13 cellular contexts compared by ENCODE assay signal in the genomic region with DNA sequence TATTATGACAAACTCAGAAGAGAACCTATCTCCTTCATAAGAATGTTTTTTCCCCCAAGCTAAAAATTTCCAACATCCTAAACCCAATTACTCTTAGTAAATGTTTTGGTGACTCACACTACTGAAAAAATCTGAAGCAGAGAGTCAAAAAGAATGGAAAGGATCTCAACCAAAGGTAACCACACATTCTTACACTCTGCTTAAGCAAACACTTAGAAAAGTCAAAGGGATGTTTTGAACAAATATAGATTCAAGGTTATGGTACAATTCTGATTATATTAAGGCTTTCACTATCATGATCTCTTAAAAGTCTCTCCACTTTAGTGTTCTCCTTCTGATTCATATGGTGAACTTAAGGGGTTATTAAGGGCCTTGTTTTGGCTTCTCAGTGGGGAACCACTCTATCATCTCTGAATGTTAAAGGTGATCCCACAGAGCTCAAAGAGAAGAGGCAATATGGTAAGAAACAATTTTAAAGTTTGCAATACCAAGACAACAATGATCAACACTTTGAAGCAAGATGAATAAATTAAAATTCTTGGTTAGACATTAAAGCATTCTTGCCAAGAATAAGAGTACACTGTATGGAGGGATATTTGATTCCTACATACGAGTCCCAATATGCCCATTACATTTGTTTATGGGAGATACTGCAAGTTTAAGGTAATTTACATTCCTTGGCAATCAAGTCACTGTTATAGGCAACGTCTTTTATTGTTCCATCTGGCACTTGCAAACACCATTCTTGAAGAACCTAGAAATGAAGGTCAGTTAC.
DNase-seq lines count a peak whose midpoint lies in the region; ATAC-seq and TF ChIP-seq lines count a peak whose summit lies in the region.
"Had no signal": no experiment of that assay in that cellular context is flagged by ENCODE, and none has a peak within 500 bp of the region (broad histone marks: within the 10 kb centered on the region; RNA-seq: fewer than 3 reads in every experiment).

No MANE protein-coding gene starts in this region.

- H3K36me3 Mint-ChIP-seq in activated T-cell treated with anti-CD3 and anti-CD28 coated beads, Interleukin-2, amount 50 U/mL, for 24 hours (ENCODE audit: low read depth) = peaks cover 58% of the 10 kb centered on the region
- peaks cover 85% of the 10 kb centered on the region for H3K36me3 Mint-ChIP-seq in stimulated activated effector memory CD8-positive, alpha-beta T cell treated with anti-CD3 and anti-CD28 coated beads, Interleukin-12 subunit alpha, Interleukin-12 subunit beta, amount 100 ng/mL, for 72 hours

- H3K79me2 ChIP-seq in PC-9 (ENCODE audit: low read depth) = no peaks in the 10 kb centered on the region

- H3K4me2 ChIP-seq in PC-9 = peak overlapping the region; percentile 52

- no peak overlapping the region for H2AFZ ChIP-seq in PC-9

- no peak overlapping the region for H3K4me3 Mint-ChIP-seq in activated T-cell treated with anti-CD3 and anti-CD28 coated beads, Interleukin-2, amount 50 U/mL, for 24 hours
- H3K4me3 Mint-ChIP-seq in stimulated activated effector memory CD8-positive, alpha-beta T cell treated with anti-CD3 and anti-CD28 coated beads, Interleukin-12 subunit alpha, Interleukin-12 subunit beta, amount 100 ng/mL, for 72 hours = no peak overlapping the region

- peak; percentile 72 for ATAC-seq in stimulated activated effector memory CD8-positive, alpha-beta T cell treated with anti-CD3 and anti-CD28 coated beads, Interleukin-12 subunit alpha, Interleukin-12 subunit beta, amount 100 ng/mL, for 72 hours
- ATAC-seq in GM18867 (IDR thresholded peaks at IDR 0.05; ENCODE audit: unreplicated experiment) = no peak
- ATAC-seq: pancreas had no signal

- H3K4me1 ChIP-seq in PC-9 (replicated peaks; ENCODE audit: insufficient read depth) = peaks cover 25% of the 10 kb centered on the region
- H3K4me1 ChIP-seq: BE2C, pancreas, transverse colon had no signal

- no peaks in the 10 kb centered on the region for H3K9me2 ChIP-seq in PC-9 (ENCODE audit: insufficient read depth)

- H3F3A ChIP-seq in PC-9 (ENCODE audit: insufficient read depth, low read depth) = peaks cover 52% of the 10 kb centered on the region

- CTCF ChIA-PET in PC-9 (lab: Charles Lee) = no interaction called here

- H3K27me3 ChIP-seq in PC-9 (ENCODE audit: insufficient read depth, low read depth) = no peaks in the 10 kb centered on the region
- H3K27me3 ChIP-seq: BE2C, pancreas, transverse colon had no signal

- no peak for TF ChIP-seq CTCF in PC-9 (conservative IDR thresholded peaks at IDR 0.05)

- no TSS peak for BruUV-seq in PC-9 (replicated peaks; lab: Mats Ljungman, UMichigan)

- H3K27ac Mint-ChIP-seq in activated T-cell treated with anti-CD3 and anti-CD28 coated beads, Interleukin-2, amount 50 U/mL, for 24 hours = peak overlapping the region; percentile 82
- H3K27ac Mint-ChIP-seq in stimulated activated effector memory CD8-positive, alpha-beta T cell treated with anti-CD3 and anti-CD28 coated beads, Interleukin-12 subunit alpha, Interleukin-12 subunit beta, amount 100 ng/mL, for 72 hours = peak overlapping the region; percentile 3

- H3K36me3 ChIP-seq in PC-9 (ENCODE audit: low read depth) = peaks cover 33% of the 10 kb centered on the region

- H3K4me3 ChIP-seq in PC-9 = no peak overlapping the region
- H3K4me3 ChIP-seq: pancreas, transverse colon had no signal

- H3K27me3 Mint-ChIP-seq in activated T-cell treated with anti-CD3 and anti-CD28 coated beads, Interleukin-2, amount 50 U/mL, for 24 hours = no peaks in the 10 kb centered on the region

- peaks cover 17% of the 10 kb centered on the region for H3K4me1 Mint-ChIP-seq in activated T-cell treated with anti-CD3 and anti-CD28 coated beads, Interleukin-2, amount 50 U/mL, for 24 hours (ENCODE audit: low read depth)
- no peaks in the 10 kb centered on the region for H3K4me1 Mint-ChIP-seq in stimulated activated effector memory CD8-positive, alpha-beta T cell treated with anti-CD3 and anti-CD28 coated beads, Interleukin-12 subunit alpha, Interleukin-12 subunit beta, amount 100 ng/mL, for 72 hours

- H3K27ac ChIP-seq in PC-9 (peak overlapping the region; percentile 61), epithelial cell of prostate (peak overlapping the region; percentile 5)
- H3K27ac ChIP-seq: pancreas, transverse colon had no signal

- intact Hi-C loops in PC-9 (cut with micrococcal nuclease; ENCODE audit: unreplicated experiment) = no loop called here

- DNase-seq in activated T-cell treated with anti-CD3 and anti-CD28 coated beads, Interleukin-2, amount 50 U/mL, for 24 hours = no peak
- DNase-seq in activated T-cell treated with anti-CD3 and anti-CD28 coated beads, Interleukin-2, amount 50 U/mL, for 1 hour = no peak
- peak in 1 of 2 experiments; percentile 86 for DNase-seq in PC-9
- DNase-seq in epithelial cell of prostate (ENCODE audit: low read depth, low spot score) = no peak
- DNase-seq in stimulated activated effector memory CD8-positive, alpha-beta T cell treated with anti-CD3 and anti-CD28 coated beads, Interleukin-12 subunit alpha, Interleukin-12 subunit beta, amount 100 ng/mL, for 72 hours (ENCODE audit: low spot score in 2 of 2) = no peak
- DNase-seq in SKM-1 treated with dmso at 0.1 percent for 144 hours (lab: John Stamatoyannopoulos, UW; ENCODE audit: unreplicated experiment) = no peak
- no peak for DNase-seq in NCI-H1417 (lab: John Stamatoyannopoulos, UW)
- DNase-seq: BE2C, KBM-7, NCI-H526, pancreas, transverse colon had no signal

- no peaks in the 10 kb centered on the region for H4K20me1 ChIP-seq in PC-9 (ENCODE audit: insufficient read depth)

- H3K9me3 Mint-ChIP-seq in activated T-cell treated with anti-CD3 and anti-CD28 coated beads, Interleukin-2, amount 50 U/mL, for 24 hours = no peaks in the 10 kb centered on the region
- no peaks in the 10 kb centered on the region for H3K9me3 Mint-ChIP-seq in stimulated activated effector memory CD8-positive, alpha-beta T cell treated with anti-CD3 and anti-CD28 coated beads, Interleukin-12 subunit alpha, Interleukin-12 subunit beta, amount 100 ng/mL, for 72 hours

- POLR2A ChIA-PET in PC-9 (lab: Charles Lee; ENCODE audit: unreplicated experiment) = no interaction called here

- no peaks in the 10 kb centered on the region for H3K9me3 ChIP-seq in PC-9 (ENCODE audit: insufficient read depth, low read depth)
- H3K9me3 ChIP-seq: BE2C, pancreas, transverse colon had no signal
